ENCODE assay signal across 13 cellular contexts in genomic region chr22:30943368-30943767, GRCh38. TPM values are rescaled to one million over a fixed set of nuclear protein-coding genes. Genes with fewer than 3 reads are reported as not detected.
A peak's percentile ranks its signal among the peaks of the same experiment; 100 is the strongest.
DNase-seq lines count a peak whose midpoint lies in the region; ATAC-seq lines count a peak whose summit lies in the region.
"Had no signal": no experiment of that assay in that cellular context is flagged by ENCODE, and none has a peak within 500 bp of the region (broad histone marks: within the 10 kb centered on the region; RNA-seq: fewer than 3 reads in every experiment).

No MANE protein-coding gene starts in this region.

- intact Hi-C loops in activated CD4-positive, alpha-beta memory T cell treated with anti-CD3 and anti-CD28 coated beads for 36 hours (cut with micrococcal nuclease) = loop anchor here (10.0 kb wide), 3 partner anchors 201 to 331 kb away; partner anchors contain the start of gene PLA2G3
- intact Hi-C loops in aorta (cut with DNase I) = no loop called here

- H3K9me3 ChIP-seq in aorta (ENCODE audit: control insufficient read depth, low read length) = no peaks in the 10 kb centered on the region
- H3K9me3 ChIP-seq: SK-N-SH, upper lobe of left lung had no signal

- H3K36me3 Mint-ChIP-seq in activated CD4-positive, alpha-beta memory T cell treated with anti-CD3 and anti-CD28 coated beads for 36 hours = peaks cover 46% of the 10 kb centered on the region

- CTCF ChIA-PET in activated CD4-positive, alpha-beta memory T cell treated with anti-CD3 and anti-CD28 coated beads for 36 hours (lab: Charles Lee) = no interaction called here

- no peaks in the 10 kb centered on the region for H3K27me3 ChIP-seq in aorta (ENCODE audit: control insufficient read depth in 1 of 2, insufficient read depth in 2 of 2, low read length in 1 of 2)
- H3K27me3 ChIP-seq: dorsolateral prefrontal cortex, upper lobe of left lung had no signal

- H3K4me3 Mint-ChIP-seq in activated CD4-positive, alpha-beta memory T cell treated with anti-CD3 and anti-CD28 coated beads for 36 hours = no peak overlapping the region

- peaks cover 59% of the 10 kb centered on the region for H3K4me1 Mint-ChIP-seq in activated CD4-positive, alpha-beta memory T cell treated with anti-CD3 and anti-CD28 coated beads for 36 hours (ENCODE audit: low read depth)

- peak; percentile 19 for DNase-seq in stimulated activated CD4-positive, alpha-beta T cell treated with anti-CD3 and anti-CD28 coated beads, Interleukin-12 subunit alpha, Interleukin-12 subunit beta, amount 100 ng/mL, for 4 hours
- DNase-seq in stimulated activated CD4-positive, alpha-beta T cell treated with anti-CD3 and anti-CD28 coated beads, Interleukin-1b, Interleukin-23, amount 100 ng/mL, for 48 hours = no peak
- DNase-seq in activated CD4-positive, alpha-beta memory T cell treated with anti-CD3 and anti-CD28 coated beads for 36 hours = peak; percentile 66
- peak; percentile 32 for DNase-seq in effector CD8-positive, alpha-beta T cell (lab: John Stamatoyannopoulos, UW)
- DNase-seq in aorta = no peak
- no peak for DNase-seq in NOMO-1 (lab: John Stamatoyannopoulos, UW; ENCODE audit: unreplicated experiment in 2 of 2)
- DNase-seq in ureter (ENCODE audit: low spot score) = no peak
- DNase-seq: DMS 273 treated with DMSO at 0.1 percent for 48 hours, dorsolateral prefrontal cortex, nucleus accumbens, SK-N-SH, upper lobe of left lung had no signal

- H3K27me3 Mint-ChIP-seq in activated CD4-positive, alpha-beta memory T cell treated with anti-CD3 and anti-CD28 coated beads for 36 hours = no peaks in the 10 kb centered on the region

- peaks cover 6 to 8% of the 10 kb centered on the region in 2 donors for H3K36me3 ChIP-seq in aorta (ENCODE audit: control insufficient read depth in 1 of 2, insufficient read depth in 2 of 2, low read length in 1 of 2)

- 28 to 34% methylated on average over 3 of the region's 3 CpGs for WGBS in aorta, 2 donors

- POLR2A ChIA-PET in activated CD4-positive, alpha-beta memory T cell treated with anti-CD3 and anti-CD28 coated beads for 36 hours (lab: Charles Lee) = no interaction called here

- peaks cover 0 to 1% of the 10 kb centered on the region in 2 donors for H3K4me1 ChIP-seq in aorta (ENCODE audit: control insufficient read depth in 1 of 2, insufficient read depth in 2 of 2, low read length in 2 of 2)

- H3K27ac ChIP-seq in aorta (ENCODE audit: low read depth in 1 of 2, low read length in 2 of 2) = peak overlapping the region; percentile 6 to 66
- H3K27ac ChIP-seq: dorsolateral prefrontal cortex, upper lobe of left lung had no signal

- peak overlapping the region; percentile 50 for H3K27ac Mint-ChIP-seq in activated CD4-positive, alpha-beta memory T cell treated with anti-CD3 and anti-CD28 coated beads for 36 hours

- ATAC-seq in aorta (ENCODE audit: low FRiP score) (no peak), GM21619 (IDR thresholded peaks at IDR 0.05; ENCODE audit: unreplicated experiment) (no peak)

- H3K4me3 ChIP-seq in aorta (ENCODE audit: low read length in 2 of 2) = no peak overlapping the region
- H3K4me3 ChIP-seq: dorsolateral prefrontal cortex, upper lobe of left lung had no signal

- H3K9me3 Mint-ChIP-seq in activated CD4-positive, alpha-beta memory T cell treated with anti-CD3 and anti-CD28 coated beads for 36 hours = no peaks in the 10 kb centered on the region

RNA-seq across cellular contexts. Expression of gene MORC2, which starts 25.2 kb away (rescaled TPM):
- 10 to 100 TPM; 20.3 to 20.9 TPM for total RNA-seq in activated CD4-positive, alpha-beta memory T cell treated with anti-CD3 and anti-CD28 coated beads for 36 hours
- 10 to 100 TPM; 28.3 to 37.7 TPM for total RNA-seq in aorta
- 10 to 100 TPM in 1 of 2 donors, 1 to 10 TPM in 1; 7.8 to 29.7 TPM for polyA plus RNA-seq in aorta
- total RNA-seq in ureter = 31.2 TPM

RNA-seq across cellular contexts. Expression of gene TUG1, which starts 25.7 kb away (rescaled TPM):
- 10 to 100 TPM; 35.6 to 38.3 TPM for total RNA-seq in activated CD4-positive, alpha-beta memory T cell treated with anti-CD3 and anti-CD28 coated beads for 36 hours
- 10 to 100 TPM; 86.1 to 89.4 TPM for total RNA-seq in aorta
- 10 to 100 TPM; 10.6 to 68.0 TPM for polyA plus RNA-seq in aorta
- total RNA-seq in ureter = 119 TPM

Comparison
In these comparisons a context has a peak if more than half of its experiments do, and no peak if none do; other contexts are left out.
1. DNase-seq: peak in stimulated activated CD4-positive, alpha-beta T cell treated with anti-CD3 and anti-CD28 coated beads, Interleukin-12 subunit alpha, Interleukin-12 subunit beta, amount 100 ng/mL, for 4 hours (single experiment), activated CD4-positive, alpha-beta memory T cell treated with anti-CD3 and anti-CD28 coated beads for 36 hours (single experiment) and effector CD8-positive, alpha-beta T cell (single experiment); none in stimulated activated CD4-positive, alpha-beta T cell treated with anti-CD3 and anti-CD28 coated beads, Interleukin-1b, Interleukin-23, amount 100 ng/mL, for 48 hours (single experiment), aorta (0 of 2), NOMO-1 (0 of 2) and ureter (single experiment).